Comparison of ENCODE assay signal across 8 cellular contexts in genomic region chr4:24488399-24489164, GRCh38.
A peak's percentile ranks its signal among the peaks of the same experiment; 100 is the strongest.
DNase-seq lines count a peak whose midpoint lies in the region; ATAC-seq and TF ChIP-seq lines count a peak whose summit lies in the region.

No MANE protein-coding gene starts in this region.

- in situ Hi-C loops in astrocyte of the spinal cord (cut with HindIII; ENCODE audit: low sequenced_read_pairs), result no loop called here

- peak; percentile 45 for DNase-seq in GDM1 (lab: John Stamatoyannopoulos, UW)
- peak; percentile 60 for DNase-seq in LHCN-M2 (ENCODE audit: low read depth)
- DNase-seq in T-helper 1 cell, result peak in 3 of 5 donors; percentile 14 to 48 (median 39)
- DNase-seq in astrocyte of the spinal cord (ENCODE audit: low read depth, low spot score), result peak; percentile 60
- peak; percentile 55 for DNase-seq in iris pigment epithelial cell (ENCODE audit: low read depth)
- DNase-seq in stimulated activated CD4-positive, alpha-beta T cell treated with anti-CD3 and anti-CD28 coated beads, Interleukin-2, amount 100 ng/mL, for 24 hours, result peak; percentile 73 to 83
- DNase-seq in effector CD8-positive, alpha-beta T cell (lab: John Stamatoyannopoulos, UW), result no peak

- no peak overlapping the region for H3K4me3 ChIP-seq in astrocyte of the spinal cord (ENCODE audit: low read depth, low read length)

- ATAC-seq in GM21723 (IDR thresholded peaks at IDR 0.05; ENCODE audit: unreplicated experiment), result peak; percentile 95

- TF ChIP-seq CTCF in astrocyte of the spinal cord (IDR thresholded peaks at IDR 0.05; ENCODE audit: low read depth, low read length), result peak; percentile 86
